In the genomic region with DNA sequence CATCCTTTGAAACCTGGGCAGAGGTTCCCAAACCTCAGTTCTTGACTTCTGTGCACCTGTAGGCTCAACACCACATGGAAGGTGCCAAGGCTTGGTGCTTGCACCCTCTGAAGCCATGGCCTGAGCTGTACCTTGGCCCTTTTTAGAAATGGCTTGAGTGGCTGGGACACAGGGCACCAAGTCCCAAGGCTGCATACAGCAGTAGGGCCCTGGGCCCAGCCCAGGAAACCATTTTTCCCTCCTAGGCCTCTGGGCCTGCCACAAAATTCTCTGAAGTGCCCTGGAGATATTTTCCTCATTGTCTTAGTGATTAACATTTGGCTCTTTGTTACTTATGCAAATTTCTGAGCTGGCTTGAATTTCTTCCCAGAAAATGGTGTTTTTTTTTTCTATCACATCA, we compare ENCODE assay signal across 26 cellular contexts.
"Had no signal": no experiment of that assay in that cellular context is flagged by ENCODE, and none has a peak within 500 bp of the region (broad histone marks: within the 10 kb centered on the region; RNA-seq: fewer than 3 reads in every experiment).

No MANE protein-coding gene starts in this region.

- H3K4me3 ChIP-seq: heart left ventricle, left ventricle myocardium inferior, mucosa of descending colon, right atrium auricular region, smooth muscle cell, stomach, testis, thyroid gland, transverse colon, upper lobe of right lung had no signal

- H3K27ac Mint-ChIP-seq: memory B cell, nephron had no signal

- DNase-seq: hypothalamus; islet precursor cell; left ventricle myocardium inferior; midbrain; occipital lobe; stimulated activated CD4-positive, alpha-beta T cell treated with anti-CD3 and anti-CD28 coated beads, Interleukin-12 subunit alpha, Interleukin-12 subunit beta, amount 100 ng/mL, for 4 hours; stimulated activated CD4-positive, alpha-beta T cell treated with anti-CD3 and anti-CD28 coated beads, Interleukin-15, amount 100 ng/mL, for 24 hours; stimulated activated CD4-positive, alpha-beta T cell treated with anti-CD3 and anti-CD28 coated beads, Interleukin-2, amount 100 ng/mL, for 24 hours; stimulated activated CD4-positive, alpha-beta T cell treated with anti-CD3 and anti-CD28 coated beads, Interleukin-4, amount 100 ng/mL, for 1 hour; stimulated activated naive B cell treated with anti-CD40 and anti-IgM and Interleukin-4, amounts not matched to agents 10 μg/mL and 1 μg/mL and 100 μg/mL, for 72 hours; stimulated activated naive CD8-positive, alpha-beta T cell treated with anti-CD3 and anti-CD28 coated beads, Interleukin-15, Interleukin-2, amounts not matched to agents 100 U/mL and 50 U/mL, for 24 hours; stomach; testis; thyroid gland; transverse colon had no signal

- H3K9ac ChIP-seq: parathyroid adenoma had no signal

- H3K9me3 ChIP-seq: neutrophil, testis, thyroid gland, upper lobe of right lung had no signal

- H3K79me2 ChIP-seq: parathyroid adenoma had no signal

- H3K27me3 Mint-ChIP-seq: memory B cell; stimulated activated naive B cell treated with anti-CD40 and anti-IgM and Interleukin-4, amounts not matched to agents 10 μg/mL and 1 μg/mL and 100 μg/mL, for 72 hours had no signal

- H3K4me3 Mint-ChIP-seq: memory B cell; naive thymus-derived CD8-positive, alpha-beta T cell; nephron; neural crest cell; stimulated activated naive B cell treated with anti-CD40 and anti-IgM and Interleukin-4, amounts not matched to agents 10 μg/mL and 1 μg/mL and 100 μg/mL, for 72 hours had no signal

- H3K4me1 Mint-ChIP-seq: neural crest cell had no signal

- H3K4me2 ChIP-seq: smooth muscle cell had no signal

- H3K27me3 ChIP-seq: heart left ventricle, neutrophil, right atrium auricular region, testis, thyroid gland, transverse colon, upper lobe of right lung had no signal

- H3K36me3 ChIP-seq: heart left ventricle, left ventricle myocardium inferior, neutrophil, right atrium auricular region, stomach, thyroid gland, transverse colon, upper lobe of right lung had no signal

- H3K27ac ChIP-seq: heart left ventricle, left ventricle myocardium inferior, neutrophil, parathyroid adenoma, right atrium auricular region, stomach, testis, thyroid gland, transverse colon, upper lobe of right lung had no signal

- H2AFZ ChIP-seq: parathyroid adenoma had no signal

- H3K4me1 ChIP-seq: parathyroid adenoma, right atrium auricular region, stomach, testis, thyroid gland, transverse colon, upper lobe of right lung had no signal

- ATAC-seq: heart left ventricle; mucosa of descending colon; naive thymus-derived CD8-positive, alpha-beta T cell; stimulated activated naive B cell treated with anti-CD40 and anti-IgM and Interleukin-4, amounts not matched to agents 10 μg/mL and 1 μg/mL and 100 μg/mL, for 72 hours; stimulated activated naive CD8-positive, alpha-beta T cell treated with anti-CD3 and anti-CD28 coated beads, Interleukin-15, Interleukin-2, amounts not matched to agents 100 U/mL and 50 U/mL, for 24 hours; upper lobe of right lung had no signal
